ENCODE assay signal across 9 cellular contexts in genomic region chr1:66436378-66437135, GRCh38.
DNase-seq lines count a peak whose midpoint lies in the region; ATAC-seq and TF ChIP-seq lines count a peak whose summit lies in the region.
"Had no signal": no experiment of that assay in that cellular context is flagged by ENCODE, and none has a peak within 500 bp of the region (broad histone marks: within the 10 kb centered on the region; RNA-seq: fewer than 3 reads in every experiment).

No MANE protein-coding gene starts in this region.

- H3K27ac ChIP-seq in Peyer's patch = no peak overlapping the region
- H3K27ac ChIP-seq in naive thymus-derived CD4-positive, alpha-beta T cell (ENCODE audit: low read depth, low read length) = no peak overlapping the region
- H3K27ac ChIP-seq: neutrophil had no signal

- peak; percentile 60 for ATAC-seq in GM18520 (IDR thresholded peaks at IDR 0.05; ENCODE audit: unreplicated experiment)
- peak; percentile 53 for ATAC-seq in HG02943 (IDR thresholded peaks at IDR 0.05; ENCODE audit: low read depth, unreplicated experiment)
- peak; percentile 79 for ATAC-seq in naive thymus-derived CD4-positive, alpha-beta T cell

- no peak overlapping the region for H3K4me3 ChIP-seq in Peyer's patch
- no peak overlapping the region for H3K4me3 ChIP-seq in naive thymus-derived CD4-positive, alpha-beta T cell (ENCODE audit: low read length)

- POLR2A ChIA-PET in naive thymus-derived CD4-positive, alpha-beta T cell (lab: Charles Lee) = interaction anchor here (0.9 to 2.3 kb wide), 5 partner anchors 9 to 183 kb away, joined by 3 to 10 read pairs (median 4); no protein-coding TSS in a partner anchor

- peaks cover 8% of the 10 kb centered on the region for H3K9me3 Mint-ChIP-seq in activated naive CD8-positive, alpha-beta T cell treated with anti-CD3 and anti-CD28 coated beads for 36 hours
- peaks cover 0 to 14% (median 7%) of the 10 kb centered on the region in 11 donors for H3K9me3 Mint-ChIP-seq in naive thymus-derived CD4-positive, alpha-beta T cell

- H3K9me3 ChIP-seq in Peyer's patch = peaks cover 0 to 4% (median 0%) of the 10 kb centered on the region in 4 donors
- H3K9me3 ChIP-seq in naive thymus-derived CD4-positive, alpha-beta T cell (ENCODE audit: control insufficient read depth in 2 of 3, low read length in 3 of 3) = peaks cover 0 to 3% (median 0%) of the 10 kb centered on the region in 3 experiments
- H3K9me3 ChIP-seq: neutrophil had no signal

- DNase-seq in ACHN (peak; percentile 54), Peyer's patch (peak in 2 of 3 donors; percentile 43 to 65), NCI-H2029 treated with DMSO at 0.1 percent for 48 hours (lab: John Stamatoyannopoulos, UW) (no peak), NCI-H1436 (lab: John Stamatoyannopoulos, UW) (no peak)
- DNase-seq in activated naive CD8-positive, alpha-beta T cell treated with anti-CD3 and anti-CD28 coated beads for 36 hours = peak; percentile 71
- peak in 7 of 9 donors; percentile 12 to 52 (median 32) for DNase-seq in naive thymus-derived CD4-positive, alpha-beta T cell

- no peak overlapping the region for H3K4me3 Mint-ChIP-seq in activated naive CD8-positive, alpha-beta T cell treated with anti-CD3 and anti-CD28 coated beads for 36 hours
- no peak overlapping the region for H3K4me3 Mint-ChIP-seq in naive thymus-derived CD4-positive, alpha-beta T cell

- H3K36me3 Mint-ChIP-seq in activated naive CD8-positive, alpha-beta T cell treated with anti-CD3 and anti-CD28 coated beads for 36 hours = peaks cover 7% of the 10 kb centered on the region
- peaks cover 0 to 17% (median 2%) of the 10 kb centered on the region in 5 donors for H3K36me3 Mint-ChIP-seq in naive thymus-derived CD4-positive, alpha-beta T cell

- H3K27me3 Mint-ChIP-seq in activated naive CD8-positive, alpha-beta T cell treated with anti-CD3 and anti-CD28 coated beads for 36 hours = no peaks in the 10 kb centered on the region
- H3K27me3 Mint-ChIP-seq in naive thymus-derived CD4-positive, alpha-beta T cell = no peaks in the 10 kb centered on the region

- no peaks in the 10 kb centered on the region for H3K27me3 ChIP-seq in Peyer's patch
- H3K27me3 ChIP-seq in naive thymus-derived CD4-positive, alpha-beta T cell (ENCODE audit: control insufficient read depth in 2 of 2, insufficient read depth in 2 of 2, low read length in 2 of 2) = no peaks in the 10 kb centered on the region
- H3K27me3 ChIP-seq: neutrophil had no signal

- H3K27ac Mint-ChIP-seq in activated naive CD8-positive, alpha-beta T cell treated with anti-CD3 and anti-CD28 coated beads for 36 hours = peak overlapping the region; percentile 66
- peak overlapping the region in 4 of 9 donors; percentile 3 to 30 (median 8) for H3K27ac Mint-ChIP-seq in naive thymus-derived CD4-positive, alpha-beta T cell

- no peaks in the 10 kb centered on the region for H3K36me3 ChIP-seq in Peyer's patch
- H3K36me3 ChIP-seq in naive thymus-derived CD4-positive, alpha-beta T cell (ENCODE audit: control insufficient read depth in 2 of 3, insufficient read depth in 3 of 3, low read length in 3 of 3) = no peaks in the 10 kb centered on the region
- H3K36me3 ChIP-seq: neutrophil had no signal

- no peak for TF ChIP-seq POLR2A in Peyer's patch (IDR thresholded peaks at IDR 0.05)

- peaks cover 37% of the 10 kb centered on the region for H3K4me1 Mint-ChIP-seq in activated naive CD8-positive, alpha-beta T cell treated with anti-CD3 and anti-CD28 coated beads for 36 hours
- H3K4me1 Mint-ChIP-seq in naive thymus-derived CD4-positive, alpha-beta T cell = peaks cover 6 to 36% (median 14%) of the 10 kb centered on the region in 7 donors

- in situ Hi-C loops in ACHN (cut with HindIII; ENCODE audit: low pct_ligation_motif_present, low pct_unique_long_range_greater_than_20kb, low sequenced_read_pairs) = no loop called here

- TF ChIP-seq CTCF in Peyer's patch (IDR thresholded peaks at IDR 0.05) = peak in 3 of 6 experiments; percentile 19 to 32 (median 25)

- H3K4me1 ChIP-seq in Peyer's patch = peaks cover 0 to 8% (median 0%) of the 10 kb centered on the region in 4 donors
- peaks cover 3 to 4% of the 10 kb centered on the region in 2 donors for H3K4me1 ChIP-seq in naive thymus-derived CD4-positive, alpha-beta T cell (ENCODE audit: control insufficient read depth in 2 of 2, insufficient read depth in 2 of 2, low read length in 2 of 2)

- CTCF ChIA-PET in naive thymus-derived CD4-positive, alpha-beta T cell (lab: Charles Lee) = interaction anchor here (0.6 to 3.6 kb wide), 13 partner anchors 9 to 477 kb away, joined by 3 to 51 read pairs (median 3); no protein-coding TSS in a partner anchor

- intact Hi-C loops in naive thymus-derived CD4-positive, alpha-beta T cell (cut with micrococcal nuclease) = loop anchor here (1.0 to 5.0 kb wide), 5 partner anchors 9 to 154 kb away; no protein-coding TSS in a partner anchor

Comparison
In these comparisons a context has a peak if more than half of its experiments do, and no peak if none do; other contexts are left out.
1. DNase-seq: peak in ACHN (single experiment), Peyer's patch (2 of 3), activated naive CD8-positive, alpha-beta T cell treated with anti-CD3 and anti-CD28 coated beads for 36 hours (single experiment) and naive thymus-derived CD4-positive, alpha-beta T cell (7 of 9); none in NCI-H2029 treated with DMSO at 0.1 percent for 48 hours (single experiment) and NCI-H1436 (single experiment).
2. Peak in every context shown above with its lines, with median percentiles within 50 percentile points of each other: ATAC-seq.